In the genomic region with DNA sequence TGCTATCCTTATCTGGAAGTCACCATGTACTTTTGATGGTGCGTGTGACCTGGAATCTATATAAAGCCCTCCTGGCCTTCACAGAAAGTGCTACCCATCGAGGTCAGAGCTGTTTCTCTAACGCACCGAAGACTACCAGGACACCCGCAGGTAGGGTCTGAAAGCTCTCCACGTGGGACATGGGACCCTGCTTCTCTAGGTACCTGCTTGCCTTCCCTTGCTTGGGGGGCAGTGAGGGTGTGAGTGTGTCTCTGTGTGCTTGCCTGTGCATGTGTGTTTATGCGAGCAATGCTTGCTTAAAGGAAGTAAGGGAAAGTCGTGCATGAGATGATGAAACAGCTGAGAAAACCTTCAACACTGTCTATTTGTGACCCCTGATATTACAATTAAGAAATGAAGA, we compare ENCODE assay signal across 23 cellular contexts.
"Had no signal": no experiment of that assay in that cellular context is flagged by ENCODE, and none has a peak within 500 bp of the region (broad histone marks: within the 10 kb centered on the region; RNA-seq: fewer than 3 reads in every experiment).

No MANE protein-coding gene starts in this region.

- H3K9me3 ChIP-seq: MG63, SJSA1 had no signal

- DNase-seq: Karpas-422, KG1, MG63, MV-4-11, NCI-H1048, NCI-H1105, NCI-H1417, NCI-H1436 treated with DMSO at 0.1 percent for 48 hours, NCI-H1694, NCI-H187 treated with DMSO at 0.1 percent for 48 hours, NCI-H2029 treated with DMSO at 0.1 percent for 48 hours, NCI-H2171 treated with DMSO at 0.1 percent for 48 hours, NCI-H345, NCI-H446 treated with DMSO at 0.1 percent for 48 hours, NCI-H510A treated with DMSO at 0.1 percent for 48 hours, NCI-H526 treated with DMSO at 0.1 percent for 48 hours, NCI-H748 treated with DMSO at 0.1 percent for 48 hours, Right ventricle myocardium superior, RPMI8226, SIG-M5 had no signal

- H3K36me3 ChIP-seq: MG63, SJSA1 had no signal

- H3K27me3 ChIP-seq: MG63 had no signal

- FAIRE-seq: RCC 7860 had no signal

- H3K4me3 ChIP-seq: MG63, SJSA1, SK-N-MC had no signal

- H3K27ac ChIP-seq: SJSA1, SK-N-MC had no signal

- H3K4me1 ChIP-seq: SJSA1 had no signal
